Comparison of ENCODE assay signal across 11 cellular contexts in genomic region chr7:130140551-130141160, GRCh38.
DNase-seq lines count a peak whose midpoint lies in the region; ATAC-seq, FAIRE-seq and TF ChIP-seq lines count a peak whose summit lies in the region.
"Had no signal": no experiment of that assay in that cellular context is flagged by ENCODE, and none has a peak within 500 bp of the region (broad histone marks: within the 10 kb centered on the region; RNA-seq: fewer than 3 reads in every experiment).

No MANE protein-coding gene starts in this region.

- no peak overlapping the region for H3K4me2 ChIP-seq in HepG2 (ENCODE audit: low read depth, low read length)

- no peaks in the 10 kb centered on the region for H3K27me3 ChIP-seq in HepG2 (ENCODE audit: control insufficient read depth in 1 of 2, insufficient read depth in 2 of 2, low read length in 2 of 2)
- H3K27me3 ChIP-seq in right lobe of liver = no peaks in the 10 kb centered on the region
- no peaks in the 10 kb centered on the region for H3K27me3 ChIP-seq in vagina
- H3K27me3 ChIP-seq: BE2C had no signal

- H3K36me3 Mint-ChIP-seq in nephron (ENCODE audit: low read depth) = peaks cover 30% of the 10 kb centered on the region

- H3K4me1 ChIP-seq in HepG2 (ENCODE audit: insufficient read depth, low read length) = peaks cover 27% of the 10 kb centered on the region
- no peaks in the 10 kb centered on the region for H3K4me1 ChIP-seq in right lobe of liver
- H3K4me1 ChIP-seq in vagina = peaks cover 21% of the 10 kb centered on the region

- intact Hi-C loops in HepG2 (cut with micrococcal nuclease; ENCODE audit: unreplicated experiment) (no loop called here), right lobe of liver (cut with DNase I) (no loop called here), vagina (cut with DNase I) (no loop called here)

- TF ChIP-seq CTCF in HepG2 (CRISPR knock-in tag; IDR thresholded peaks at IDR 0.05) (no peak), right lobe of liver (IDR thresholded peaks at IDR 0.05) (no peak), epithelial cell of esophagus (IDR thresholded peaks at IDR 0.05; ENCODE audit: insufficient read depth, low read depth, low read length, missing control alignments) (no peak), nephron (IDR thresholded peaks at IDR 0.05; ENCODE audit: unreplicated experiment in 3 of 3) (no peak), vagina (IDR thresholded peaks at IDR 0.05) (no peak)

- no peaks in the 10 kb centered on the region for H4K20me1 ChIP-seq in HepG2 (ENCODE audit: insufficient read depth, low read length)

- POLR2A ChIA-PET in HepG2 (lab: Yijun Ruan, JAX) = no interaction called here

- in situ Hi-C loops in HepG2 (cut with HindIII; ENCODE audit: extremely low pct_ligation_motif_present, low pct_unique_long_range_greater_than_20kb) = no loop called here

- TF ChIP-seq RAD21 in HepG2 (CRISPR knock-in tag; IDR thresholded peaks at IDR 0.05) = no peak

- peak overlapping the region; percentile 97 to 99 (median 98) for H3K27ac Mint-ChIP-seq in nephron

- H3K27ac ChIP-seq in HepG2 (ENCODE audit: extremely low read length, insufficient read depth, low read length) = no peak overlapping the region
- peak overlapping the region in 1 of 3 donors; percentile 46 for H3K27ac ChIP-seq in right lobe of liver
- peak overlapping the region; percentile 84 for H3K27ac ChIP-seq in vagina

- H3K9me3 Mint-ChIP-seq in nephron = no peaks in the 10 kb centered on the region

- no peak for TF ChIP-seq EP300 in HepG2 (IDR thresholded peaks at IDR 0.05; ENCODE audit: low read depth in 2 of 2, low read length in 2 of 2)
- no peak for TF ChIP-seq EP300 in HepG2 (CRISPR knock-in tag; IDR thresholded peaks at IDR 0.05; ENCODE audit: borderline replicate concordance)

- FAIRE-seq in HepG2 (lab: Jason Lieb, UNC) = no peak

- CTCF ChIA-PET in HepG2 (lab: Yijun Ruan, JAX; ENCODE audit: low intra/inter-chr PET ratio, low total read pairs) = no interaction called here

- H3K36me3 ChIP-seq in HepG2 (replicated peaks in 1 of 2; ENCODE audit: control insufficient read depth in 1 of 2, insufficient read depth in 2 of 2, low read length in 2 of 2) = peaks cover 0 to 6% of the 10 kb centered on the region in 2 experiments; a peak in 1 of 5 replicates
- peaks cover 0 to 14% (median 0%) of the 10 kb centered on the region in 4 donors for H3K36me3 ChIP-seq in right lobe of liver
- peaks cover 0 to 7% of the 10 kb centered on the region in 2 donors for H3K36me3 ChIP-seq in vagina

- WGBS in HepG2 (ENCODE audit: low lambda C conversion rate) = 96% methylated on average over 42 of the region's 47 CpGs
- WGBS in right lobe of liver (ENCODE audit: insufficient coverage, low coverage, low lambda C conversion rate, missing lambda C conversion rate) = 97% methylated on average over 12 of the region's 47 CpGs

- H3K4me3 ChIP-seq in HepG2 (replicated peaks in 1 of 3; ENCODE audit: insufficient read depth in 1 of 3, low read depth in 2 of 3, low read length in 3 of 3) = no peak overlapping the region
- peak overlapping the region in 1 of 3 donors; percentile 51 for H3K4me3 ChIP-seq in right lobe of liver
- peak overlapping the region; percentile 46 for H3K4me3 ChIP-seq in epithelial cell of esophagus (ENCODE audit: low read length)
- peak overlapping the region; percentile 49 to 64 for H3K4me3 ChIP-seq in vagina

- no peak overlapping the region for H2AFZ ChIP-seq in HepG2 (ENCODE audit: low read length)

- H3K27me3 Mint-ChIP-seq in nephron (ENCODE audit: low read depth) = no peaks in the 10 kb centered on the region

- H3K4me1 Mint-ChIP-seq in nephron = peaks cover 49% of the 10 kb centered on the region

- no peak overlapping the region for H3K9ac ChIP-seq in HepG2 (ENCODE audit: insufficient read depth, low read depth, low read length)

- H3K9me3 ChIP-seq in HepG2 (ENCODE audit: low read length) (no peaks in the 10 kb centered on the region), right lobe of liver (no peaks in the 10 kb centered on the region), vagina (no peaks in the 10 kb centered on the region)
- H3K9me3 ChIP-seq: BE2C had no signal

- H3K4me3 Mint-ChIP-seq in nephron = peak overlapping the region; percentile 49 to 53 (median 52)

- DNase-seq in HepG2 (ENCODE audit: low spot score) = no peak
- no peak for DNase-seq in right lobe of liver
- DNase-seq in epithelial cell of esophagus (ENCODE audit: low read depth) = no peak
- no peak for DNase-seq in vagina (ENCODE audit: extremely low spot score in 2 of 2)
- DNase-seq in kidney tubule cell (ENCODE audit: low spot score) = no peak
- no peak for DNase-seq in retina
- DNase-seq: activated CD4-positive, alpha-beta T cell treated with anti-CD3 and anti-CD28 coated beads for 1 hour; NCI-H345 had no signal

- BruUV-seq in HepG2 (replicated peaks; lab: Mats Ljungman, UMichigan) = no TSS peak

- no peak for ATAC-seq in HepG2
- no peak for ATAC-seq in right lobe of liver
- no peak for ATAC-seq in HG03521 (IDR thresholded peaks at IDR 0.05; ENCODE audit: unreplicated experiment)

- H3K79me2 ChIP-seq in HepG2 (ENCODE audit: insufficient read depth, low read length) = no peaks in the 10 kb centered on the region

- TF ChIP-seq POLR2A in HepG2 (IDR thresholded peaks at IDR 0.05; ENCODE audit: insufficient read depth in 1 of 2, low read depth in 2 of 2, low read length in 2 of 2) (no peak), right lobe of liver (IDR thresholded peaks at IDR 0.05) (no peak), vagina (IDR thresholded peaks at IDR 0.05) (no peak)

TF ChIP-seq in HepG2, 621 proteins besides CTCF, POLR2A, EP300 and RAD21:
- TF ChIP-seq AGO2 (optimal IDR thresholded peaks at IDR 0.05; ENCODE audit: low read depth, low read length) (peak; percentile 30), TBX2 (CRISPR knock-in tag; IDR thresholded peaks at IDR 0.05; ENCODE audit: borderline replicate concordance) (no peak)

Comparison
In these comparisons a context has a peak if more than half of its experiments do, and no peak if none do; other contexts are left out.
1. H3K4me3 ChIP-seq: peak in epithelial cell of esophagus (single experiment) and vagina (2 of 2); none in HepG2 (0 of 3).